ENCODE assay signal across 20 cellular contexts in genomic region chr1:236407059-236407458, GRCh38. TPM values are rescaled to one million over a fixed set of nuclear protein-coding genes. Genes with fewer than 3 reads are reported as not detected.
"Had no signal": no experiment of that assay in that cellular context is flagged by ENCODE, and none has a peak within 500 bp of the region (broad histone marks: within the 10 kb centered on the region; RNA-seq: fewer than 3 reads in every experiment).

No MANE protein-coding gene starts in this region.

- H3K4me3 ChIP-seq: hepatocyte, psoas muscle, sigmoid colon, skin epidermis, uterus had no signal

- H3K36me3 ChIP-seq: sigmoid colon, uterus had no signal

- FAIRE-seq: endothelial cell of umbilical vein had no signal

- H3K27me3 ChIP-seq: foreskin keratinocyte, hepatocyte, sigmoid colon, uterus had no signal

- H3K4me3 Mint-ChIP-seq: dendritic cell treated with granulocyte-macrophage colony-stimulating factor and Interleukin-4, amounts not matched to agents 40 ng/mL and 50 ng/mL, for 4 days; naive thymus-derived CD4-positive, alpha-beta T cell; nephron progenitor cell; stimulated activated naive B cell treated with anti-CD40 and anti-IgM and Interleukin-4, amounts not matched to agents 10 μg/mL and 1 μg/mL and 100 μg/mL, for 72 hours; type B pancreatic cell had no signal

- ATAC-seq: left colon; psoas muscle; stimulated activated naive B cell treated with anti-CD40 and anti-IgM and Interleukin-4, amounts not matched to agents 10 μg/mL and 1 μg/mL and 100 μg/mL, for 72 hours had no signal

- H3K4me1 Mint-ChIP-seq: stimulated activated naive B cell treated with anti-CD40 and anti-IgM and Interleukin-4, amounts not matched to agents 10 μg/mL and 1 μg/mL and 100 μg/mL, for 72 hours had no signal

- H3K27ac ChIP-seq: foreskin keratinocyte, hepatocyte, psoas muscle, sigmoid colon, skin epidermis, uterus had no signal

- DNase-seq: erythroblast; foreskin keratinocyte; head of caudate nucleus; left colon; mesendoderm; naive thymus-derived CD4-positive, alpha-beta T cell; nephron progenitor cell; psoas muscle; retina; sigmoid colon; stimulated activated CD4-positive, alpha-beta T cell treated with anti-CD3 and anti-CD28 coated beads, Interleukin-2, amount 100 ng/mL, for 24 hours; stimulated activated CD4-positive, alpha-beta T cell treated with anti-CD3 and anti-CD28 coated beads, Interleukin-4, amount 100 ng/mL, for 4 hours; stimulated activated naive B cell treated with anti-CD40 and anti-IgM and Interleukin-4, amounts not matched to agents 10 μg/mL and 1 μg/mL and 100 μg/mL, for 72 hours; uterus had no signal

- H3K27me3 Mint-ChIP-seq: dendritic cell treated with granulocyte-macrophage colony-stimulating factor and Interleukin-4, amounts not matched to agents 40 ng/mL and 50 ng/mL, for 4 days; naive thymus-derived CD4-positive, alpha-beta T cell; type B pancreatic cell had no signal

- H3K4me2 ChIP-seq: hepatocyte had no signal

- H3K4me1 ChIP-seq: foreskin keratinocyte, psoas muscle, sigmoid colon, uterus had no signal

- H3K9me3 ChIP-seq: psoas muscle, sigmoid colon, uterus had no signal

- H3K27ac Mint-ChIP-seq: dendritic cell treated with granulocyte-macrophage colony-stimulating factor and Interleukin-4, amounts not matched to agents 40 ng/mL and 50 ng/mL, for 4 days; naive thymus-derived CD4-positive, alpha-beta T cell; nephron progenitor cell; stimulated activated naive B cell treated with anti-CD40 and anti-IgM and Interleukin-4, amounts not matched to agents 10 μg/mL and 1 μg/mL and 100 μg/mL, for 72 hours had no signal

- H3K9me3 Mint-ChIP-seq: dendritic cell treated with granulocyte-macrophage colony-stimulating factor and Interleukin-4, amounts not matched to agents 40 ng/mL and 50 ng/mL, for 4 days; naive thymus-derived CD4-positive, alpha-beta T cell; nephron progenitor cell; stimulated activated naive B cell treated with anti-CD40 and anti-IgM and Interleukin-4, amounts not matched to agents 10 μg/mL and 1 μg/mL and 100 μg/mL, for 72 hours; type B pancreatic cell had no signal

- H2AFZ ChIP-seq: hepatocyte had no signal

- H3K36me3 Mint-ChIP-seq: naive thymus-derived CD4-positive, alpha-beta T cell; stimulated activated naive B cell treated with anti-CD40 and anti-IgM and Interleukin-4, amounts not matched to agents 10 μg/mL and 1 μg/mL and 100 μg/mL, for 72 hours had no signal

RNA-seq across cellular contexts. Expression of gene EDARADD, which starts 13.0 kb away (rescaled TPM):
- total RNA-seq: endothelial cell of umbilical vein, lung microvascular endothelial cell had no signal
- polyA plus RNA-seq: endothelial cell of umbilical vein; naive thymus-derived CD4-positive, alpha-beta T cell had no signal
